Comparison of ENCODE assay signal across 29 cellular contexts in the genomic region with DNA sequence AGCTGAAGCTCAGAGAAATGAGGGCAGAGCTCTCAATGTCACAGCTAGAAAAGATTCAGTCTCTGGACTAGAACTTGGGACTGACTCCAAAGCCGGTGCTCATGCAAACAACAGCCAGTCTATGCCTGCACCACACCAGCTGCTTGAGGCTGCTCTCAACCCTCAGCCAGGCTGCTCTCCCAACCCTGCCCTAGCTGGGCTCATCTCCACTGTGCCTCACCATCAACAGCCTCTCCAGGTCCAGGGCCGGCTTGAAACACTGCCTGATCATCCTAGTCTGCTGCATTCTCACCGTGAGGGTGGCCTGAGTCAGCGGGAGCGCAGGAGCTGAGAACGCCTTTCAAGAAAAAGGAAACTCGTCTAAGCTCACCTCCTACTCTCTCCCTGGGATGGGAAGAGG.
"Had no signal": no experiment of that assay in that cellular context is flagged by ENCODE, and none has a peak within 500 bp of the region (broad histone marks: within the 10 kb centered on the region; RNA-seq: fewer than 3 reads in every experiment).

No MANE protein-coding gene starts in this region.

- H3K4me3 ChIP-seq: K562, SJCRH30, SK-N-MC had no signal

- FAIRE-seq: K562, TTC549 had no signal

- H3K27ac ChIP-seq: brain microvascular endothelial cell, SJCRH30, SK-N-MC had no signal

- H3K36me3 ChIP-seq: brain microvascular endothelial cell, SJCRH30 had no signal

- H3K4me1 ChIP-seq: SJCRH30 had no signal

- DNase-seq: activated CD4-positive, alpha-beta memory T cell treated with anti-CD3 and anti-CD28 coated beads, Interleukin-2, amount 10 ng/mL, durations not matched to agents 7 days and 5 days; activated CD4-positive, alpha-beta T cell treated with anti-CD3 and anti-CD28 coated beads for 4 hours; activated CD8-positive, alpha-beta memory T cell treated with anti-CD3 and anti-CD28 coated beads for 24 hours; activated CD8-positive, alpha-beta memory T cell treated with anti-CD3 and anti-CD28 coated beads, Interleukin-2, amount 10 ng/mL, durations not matched to agents 7 days and 5 days; activated CD8-positive, alpha-beta memory T cell treated with anti-CD3 and anti-CD28 coated beads, Interleukin-2, amount 50 U/mL, for 48 hours; activated effector memory CD4-positive, alpha-beta T cell treated with Interleukin-2 at 50 U/mL for 16 hours; activated naive CD4-positive, alpha-beta T cell treated with anti-CD3 and anti-CD28 coated beads, Interleukin-2, amount 10 ng/mL, durations not matched to agents 7 days and 5 days; activated naive CD8-positive, alpha-beta T cell treated with anti-CD3 and anti-CD28 coated beads, Interleukin-2, amount 50 U/mL, for 24 hours; activated T-cell treated with anti-CD3 and anti-CD28 coated beads, Interleukin-2, amount 50 U/mL, for 48 hours; aorta; brain microvascular endothelial cell; central memory CD4-positive, alpha-beta T cell; NCI-H1092 treated with DMSO at 0.1 percent for 48 hours; NCI-H1417 treated with DMSO at 0.1 percent for 48 hours; NCI-H187 treated with DMSO at 0.1 percent for 48 hours; NCI-H2081; NCI-H2171 treated with DMSO at 0.1 percent for 48 hours; NCI-H226; NCI-H446 treated with DMSO at 0.1 percent for 48 hours; NCI-H524; NCI-H69; SHP77; SJCRH30 had no signal

- ATAC-seq: activated CD4-positive, CD25-positive, alpha-beta regulatory T cell treated with anti-CD3 and anti-CD28 coated beads, Interleukin-2, amount 50 U/mL, for 24 hours; activated CD8-positive, alpha-beta memory T cell treated with anti-CD3 and anti-CD28 coated beads, Interleukin-2, amount 10 ng/mL, durations not matched to agents 7 days and 5 days; activated naive CD8-positive, alpha-beta T cell treated with anti-CD3 and anti-CD28 coated beads, Interleukin-2, amount 50 U/mL, for 24 hours; K562; Panc1; WTC11 had no signal

- H3K27me3 ChIP-seq: brain microvascular endothelial cell had no signal
